Comparison of ENCODE assay signal across 8 cellular contexts in genomic region chr1:24929876-24930702, GRCh38. TPM values are rescaled to one million over a fixed set of nuclear protein-coding genes. Genes with fewer than 3 reads are reported as not detected.
DNase-seq lines count a peak whose midpoint lies in the region; ATAC-seq and TF ChIP-seq lines count a peak whose summit lies in the region.

RUNX3 (minus strand) TSS chr1:24930276; CDS start chr1:24929868, 408 bp downstream.

- H3K9me3 ChIP-seq in DND-41 (ENCODE audit: insufficient read depth, low read length, severe bottlenecking), result no peaks in the 10 kb centered on the region
- no peaks in the 10 kb centered on the region; the same call in 1 of the 2 replicates for H3K9me3 ChIP-seq in iPS-20b (ENCODE audit: insufficient read depth, low read depth, low read length)

- H3K4me1 ChIP-seq in DND-41 (ENCODE audit: insufficient read depth, low read length) (peaks cover 49% of the 10 kb centered on the region), iPS-20b (ENCODE audit: insufficient read depth, low read length) (peaks cover 35% of the 10 kb centered on the region; the same call in 1 of the 2 replicates)

- H4K20me1 ChIP-seq in DND-41 (ENCODE audit: insufficient read depth, low read length), result peaks cover 31% of the 10 kb centered on the region

- in situ Hi-C loops in SK-MEL-5 (cut with HindIII; ENCODE audit: low pct_unique_long_range_greater_than_20kb, low sequenced_read_pairs), result no loop called here

- peak; percentile 35 for TF ChIP-seq CTCF in DND-41 (IDR thresholded peaks at IDR 0.05; ENCODE audit: borderline replicate concordance, extremely low read depth, low read length, poor library complexity, severe bottlenecking)

- H3K4me2 ChIP-seq in DND-41 (ENCODE audit: insufficient read depth, low read length), result peak within 1 kb of the TSS; percentile 89

- H2AFZ ChIP-seq in DND-41 (ENCODE audit: low read depth, low read length), result peak within 1 kb of the TSS; percentile 79

- peak; percentile 85 for DNase-seq in DND-41
- peak; percentile 78 for DNase-seq in SK-MEL-5 (ENCODE audit: low read depth, low spot score)
- peak; percentile 88 for DNase-seq in activated gamma-delta T cell treated with anti-CD3 and anti-CD28 coated beads, Interleukin-2, amount 50 U/mL, for 16 hours (ENCODE audit: low read depth)
- DNase-seq in stimulated activated CD4-positive, alpha-beta T cell treated with anti-CD3 and anti-CD28 coated beads, Interleukin-4, amount 100 ng/mL, for 24 hours, result peak; percentile 89
- DNase-seq in mesenteric fat pad (ENCODE audit: low spot score), result no peak

- peaks cover 26% of the 10 kb centered on the region for H3K79me2 ChIP-seq in DND-41 (ENCODE audit: insufficient read depth, low read length)

- peak within 1 kb of the TSS; percentile 74 for H3K9ac ChIP-seq in DND-41 (ENCODE audit: low read depth, low read length)
- H3K9ac ChIP-seq in iPS-20b (ENCODE audit: low read depth, low read length), result no peak within 1 kb of the TSS

- H3K27ac ChIP-seq in DND-41 (ENCODE audit: low read length) (peak within 1 kb of the TSS; percentile 71), iPS-20b (ENCODE audit: low read length) (no peak within 1 kb of the TSS)

- H3K4me3 ChIP-seq in DND-41 (ENCODE audit: low read depth in 1 of 2, low read length in 2 of 2) (peak within 1 kb of the TSS; percentile 58 to 80), iPS-20b (ENCODE audit: low read length) (peak within 1 kb of the TSS; percentile 60)

- H3K27me3 ChIP-seq in DND-41 (ENCODE audit: insufficient read depth, low read length, poor library complexity) (peaks cover 36% of the 10 kb centered on the region), iPS-20b (ENCODE audit: insufficient read depth, low read length) (peaks cover 98% of the 10 kb centered on the region)

- ATAC-seq in DND-41 (ENCODE audit: insufficient read depth, low read depth) (peak; percentile 83), GM19468 (IDR thresholded peaks at IDR 0.05; ENCODE audit: extremely low read depth, unreplicated experiment) (peak; percentile 85), HG03575 (IDR thresholded peaks at IDR 0.05; ENCODE audit: extremely low read depth, insufficient number of reproducible peaks, low FRiP score, unreplicated experiment) (peak; percentile 61)

- H3K36me3 ChIP-seq in DND-41 (ENCODE audit: insufficient read depth, low read length), result peaks cover 24% of the 10 kb centered on the region
- H3K36me3 ChIP-seq in iPS-20b (ENCODE audit: insufficient read depth, low read depth, low read length), result no peaks in the 10 kb centered on the region

RNA-seq across cellular contexts. Expression of gene RUNX3, which starts in this region (rescaled TPM):
- total RNA-seq in SK-MEL-5 (2014; rRNA removed; shearing (Covaris generic)), result 10.7 and 13.4 TPM in 2 replicates
- polyA plus RNA-seq in SK-MEL-5 (2015; cell fraction: cytosol; rRNA removed), result 115 and 128 TPM in 2 replicates
- polyA plus RNA-seq in SK-MEL-5 (2015; cell fraction: nucleus; rRNA removed), result 31.2 and 34.5 TPM in 2 replicates
- 3.4 TPM for total RNA-seq in mesenteric fat pad
